7 cellular contexts compared by ENCODE assay signal in genomic region chr10:9172276-9172675, GRCh38.
"Had no signal": no experiment of that assay in that cellular context is flagged by ENCODE, and none has a peak within 500 bp of the region (broad histone marks: within the 10 kb centered on the region; RNA-seq: fewer than 3 reads in every experiment).

No MANE protein-coding gene starts in this region.

- FAIRE-seq: G401.6, GM12878, GM12891, GM12892, GM19239 had no signal

- DNase-seq: GDM1, GF-D8 had no signal

- H3K4me3 ChIP-seq: GM12878 had no signal

- ATAC-seq: GM12878 had no signal
